In the genomic region with DNA sequence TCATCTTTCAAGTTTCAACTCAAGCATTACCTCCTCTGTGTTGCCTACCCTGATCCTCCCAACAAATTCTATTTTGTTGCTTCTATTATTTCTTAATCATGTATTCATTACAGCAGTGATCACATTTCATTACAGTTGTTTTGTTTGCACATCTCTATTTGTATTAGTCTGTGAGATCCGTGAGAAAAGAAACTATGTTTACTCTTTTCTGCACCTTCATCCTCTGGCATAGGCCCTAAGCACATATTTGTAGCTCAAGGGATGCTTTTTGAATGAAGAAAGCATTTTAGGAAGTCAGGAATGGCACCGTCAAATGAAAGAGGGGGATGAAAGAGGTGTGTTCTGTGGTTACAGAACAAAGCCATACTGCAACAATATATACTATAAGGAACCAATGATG, we compare ENCODE assay signal across 3 cellular contexts.
"Had no signal": no experiment of that assay in that cellular context is flagged by ENCODE, and none has a peak within 500 bp of the region (broad histone marks: within the 10 kb centered on the region; RNA-seq: fewer than 3 reads in every experiment).

No MANE protein-coding gene starts in this region.

- DNase-seq: GDM1, GF-D8 had no signal

- H3K4me3 ChIP-seq: GM12878 had no signal

- ATAC-seq: GM12878 had no signal
